In genomic region chrX:125883169-125883568, GRCh38 we compare ENCODE assay signal across 22 cellular contexts.
A peak's percentile ranks its signal among the peaks of the same experiment; 100 is the strongest.
DNase-seq lines count a peak whose midpoint lies in the region; ATAC-seq, FAIRE-seq and TF ChIP-seq lines count a peak whose summit lies in the region.
"Had no signal": no experiment of that assay in that cellular context is flagged by ENCODE, and none has a peak within 500 bp of the region (broad histone marks: within the 10 kb centered on the region; RNA-seq: fewer than 3 reads in every experiment).

No MANE protein-coding gene starts in this region.

- no peak for FAIRE-seq in A549 (lab: Jason Lieb, UNC)
- FAIRE-seq: A204.1, D721Med, G401.6, GM12891, GM18507 had no signal

- TF ChIP-seq CTCF in A549 (IDR thresholded peaks at IDR 0.05) = no peak
- TF ChIP-seq CTCF in HEK293 (tag by site-specific recombination; IDR thresholded peaks at IDR 0.05) = no peak
- no peak for TF ChIP-seq CTCF in nephron progenitor cell (IDR thresholded peaks at IDR 0.05)

- H3K36me3 ChIP-seq in HEK293 (ENCODE audit: control insufficient read depth in 2 of 2, insufficient read depth in 1 of 2, low read length in 2 of 2) (no peaks in the 10 kb centered on the region), mesendoderm (ENCODE audit: control insufficient read depth, insufficient read depth, low read length) (no peaks in the 10 kb centered on the region), Karpas-422 (ENCODE audit: insufficient read depth, low read length) (no peaks in the 10 kb centered on the region; the same call in 1 of the 2 replicates)
- H3K36me3 ChIP-seq: BLaER1 treated with 17β-estradiol and CSF1 and Interleukin-3, amounts not matched to agents 10 nM and 100 nM had no signal

- DNase-seq in A549 (ENCODE audit: low read depth in 1 of 2, low spot score in 1 of 2) = no peak
- DNase-seq in mesendoderm = peak; percentile 1
- no peak for DNase-seq in Karpas-422
- no peak for DNase-seq in nephron progenitor cell
- no peak for DNase-seq in HuH-7 (ENCODE audit: low spot score)
- DNase-seq: 8988T; AML-193; Caco-2; Calu3; CD4-positive, alpha-beta T cell; CD8-positive, alpha-beta T cell; DMS79 treated with DMSO at 0.1 percent for 48 hours; GF-D8 had no signal

- no peak overlapping the region for H4K5ac ChIP-seq in mesendoderm (ENCODE audit: low read length)

- H2BK120ac ChIP-seq in mesendoderm (ENCODE audit: low read depth, low read length) = no peak overlapping the region

- no peaks in the 10 kb centered on the region for H3K79me1 ChIP-seq in mesendoderm (ENCODE audit: low read length)

- H3K4me3 Mint-ChIP-seq in nephron progenitor cell = no peak overlapping the region
- H3K4me3 Mint-ChIP-seq: B cell; CD4-positive, alpha-beta T cell; CD8-positive, alpha-beta T cell had no signal

- TF ChIP-seq EP300 in A549 (IDR thresholded peaks at IDR 0.05) = no peak

- H2AK5ac ChIP-seq in mesendoderm (ENCODE audit: low read length) = no peak overlapping the region

- no peak overlapping the region for H3K23ac ChIP-seq in mesendoderm (ENCODE audit: low read length)

- POLR2A ChIA-PET in A549 (lab: Yijun Ruan, JAX) = no interaction called here
- POLR2A ChIA-PET in HEK293 (lab: Yijun Ruan, JAX) = no interaction called here

- TF ChIP-seq RAD21 in A549 (conservative IDR thresholded peaks at IDR 0.05 in 1 of 2, IDR thresholded peaks at IDR 0.05 in 1 of 2) = no peak

- H3K56ac ChIP-seq in mesendoderm (ENCODE audit: low read length) = no peak overlapping the region

- CTCF ChIA-PET in A549 (lab: Yijun Ruan, JAX) (no interaction called here), HEK293 (lab: Yijun Ruan, JAX) (interaction anchor here (0.5 kb wide), 1 partner anchor 8 kb away, joined by 6 read pairs; no protein-coding TSS in a partner anchor)

- H3K79me2 ChIP-seq in mesendoderm (ENCODE audit: control insufficient read depth, insufficient read depth, low read length) (no peaks in the 10 kb centered on the region), Karpas-422 (ENCODE audit: low read length) (no peaks in the 10 kb centered on the region)

- WGBS in A549 (ENCODE audit: missing lambda C conversion rate) = 0% methylated on average over 2 of the region's 2 CpGs
- no CpG with 5 or more reads among the region's 2 CpGs for WGBS in mesendoderm (ENCODE audit: extremely low coverage, insufficient coverage, low lambda C conversion rate)

- no peak overlapping the region for H2AFZ ChIP-seq in Karpas-422 (ENCODE audit: low read length)

- H4K8ac ChIP-seq in mesendoderm (ENCODE audit: low read depth, low read length) = no peak overlapping the region

- no peak overlapping the region for H3K18ac ChIP-seq in mesendoderm (ENCODE audit: low read length)

- H3K4me2 ChIP-seq in A549 = no peak overlapping the region
- no peak overlapping the region for H3K4me2 ChIP-seq in mesendoderm (ENCODE audit: low read length)
- no peak overlapping the region for H3K4me2 ChIP-seq in Karpas-422 (ENCODE audit: low read depth, low read length, poor library complexity, severe bottlenecking)
- H3K4me2 ChIP-seq: BLaER1 treated with 17β-estradiol and CSF1 and Interleukin-3, amounts not matched to agents 10 nM and 100 nM had no signal

- H3K9me2 ChIP-seq in Karpas-422 (replicated peaks; ENCODE audit: insufficient read depth, low read length) = no peaks in the 10 kb centered on the region

- H3K27me3 ChIP-seq in mesendoderm (ENCODE audit: insufficient read depth, low read length, poor library complexity) (no peaks in the 10 kb centered on the region), Karpas-422 (ENCODE audit: low read length) (no peaks in the 10 kb centered on the region)

- no peaks in the 10 kb centered on the region for H3K36me3 Mint-ChIP-seq in nephron progenitor cell (ENCODE audit: low read depth)
- H3K36me3 Mint-ChIP-seq: CD8-positive, alpha-beta T cell had no signal

- no peak overlapping the region for H2BK5ac ChIP-seq in mesendoderm (ENCODE audit: low read length)

- no peak overlapping the region for H3K4ac ChIP-seq in mesendoderm (ENCODE audit: low read depth, low read length)

- H2BK15ac ChIP-seq in mesendoderm (replicated peaks; ENCODE audit: low read depth) = no peak overlapping the region

- TF ChIP-seq POLR2A in A549 (IDR thresholded peaks at IDR 0.05; ENCODE audit: low read length) = no peak

- no peak overlapping the region for H3K27ac ChIP-seq in A549
- no peak overlapping the region for H3K27ac ChIP-seq in HEK293 (ENCODE audit: extremely low read depth, low read depth, low read length)
- H3K27ac ChIP-seq in mesendoderm (ENCODE audit: low read depth, low read length) = no peak overlapping the region
- no peak overlapping the region for H3K27ac ChIP-seq in Karpas-422 (ENCODE audit: low read length)
- H3K27ac ChIP-seq: BLaER1 treated with 17β-estradiol and CSF1 and Interleukin-3, amounts not matched to agents 10 nM and 100 nM; C4-2B had no signal

- H3K9me3 ChIP-seq in A549 = no peaks in the 10 kb centered on the region
- H3K9me3 ChIP-seq in HEK293 (ENCODE audit: control insufficient read depth, insufficient read depth, low read depth, low read length) = no peaks in the 10 kb centered on the region; the same call in 1 of the 2 replicates
- peaks cover 19% of the 10 kb centered on the region for H3K9me3 ChIP-seq in Karpas-422 (ENCODE audit: low read length)
- H3K9me3 ChIP-seq: Caco-2 had no signal

- H3K4me1 Mint-ChIP-seq in nephron progenitor cell = no peaks in the 10 kb centered on the region
- H3K4me1 Mint-ChIP-seq: B cell had no signal

- no peaks in the 10 kb centered on the region for H3K4me1 ChIP-seq in A549
- H3K4me1 ChIP-seq in HEK293 (ENCODE audit: control insufficient read depth, insufficient read depth, low read length) = no peaks in the 10 kb centered on the region
- no peaks in the 10 kb centered on the region for H3K4me1 ChIP-seq in mesendoderm (ENCODE audit: control insufficient read depth, low read depth, low read length)
- H3K4me1 ChIP-seq in Karpas-422 (ENCODE audit: low read length) = no peaks in the 10 kb centered on the region
- H3K4me1 ChIP-seq: BLaER1 treated with 17β-estradiol and CSF1 and Interleukin-3, amounts not matched to agents 10 nM and 100 nM; Caco-2 had no signal

- H3K27ac Mint-ChIP-seq in nephron progenitor cell = no peak overlapping the region
- H3K27ac Mint-ChIP-seq: B cell; CD4-positive, alpha-beta T cell; CD8-positive, alpha-beta T cell had no signal

- peaks cover 4% of the 10 kb centered on the region for H3K27me3 Mint-ChIP-seq in nephron progenitor cell (ENCODE audit: low read depth, poor library complexity)
- H3K27me3 Mint-ChIP-seq: B cell; CD4-positive, alpha-beta T cell had no signal

- H4K20me1 ChIP-seq in Karpas-422 (ENCODE audit: insufficient read depth, low read depth, low read length) = no peaks in the 10 kb centered on the region
- H4K20me1 ChIP-seq: BLaER1 treated with 17β-estradiol and CSF1 and Interleukin-3, amounts not matched to agents 10 nM and 100 nM had no signal

- no peak overlapping the region for H3K9ac ChIP-seq in mesendoderm (ENCODE audit: low read length)
- H3K9ac ChIP-seq in Karpas-422 (ENCODE audit: low read length) = no peak overlapping the region
- H3K9ac ChIP-seq: BLaER1 treated with 17β-estradiol and CSF1 and Interleukin-3, amounts not matched to agents 10 nM and 100 nM had no signal

- peaks cover 43% of the 10 kb centered on the region for H3K9me3 Mint-ChIP-seq in nephron progenitor cell
- H3K9me3 Mint-ChIP-seq: CD4-positive, alpha-beta T cell had no signal

- no peak overlapping the region for H3K4me3 ChIP-seq in A549
- no peak overlapping the region for H3K4me3 ChIP-seq in HEK293 (ENCODE audit: low read depth, low read length)
- H3K4me3 ChIP-seq in mesendoderm (ENCODE audit: low read length) = no peak overlapping the region
- H3K4me3 ChIP-seq in Karpas-422 (ENCODE audit: low read length) = no peak overlapping the region
- H3K4me3 ChIP-seq: BLaER1 treated with 17β-estradiol and CSF1 and Interleukin-3, amounts not matched to agents 10 nM and 100 nM had no signal

- no peak for ATAC-seq in A549
- ATAC-seq: CD8-positive, alpha-beta T cell had no signal

TF ChIP-seq in A549, 52 proteins besides CTCF, POLR2A, EP300 and RAD21:
- TF ChIP-seq ZSCAN20 (CRISPR knock-in tag; IDR thresholded peaks at IDR 0.05) = no peak
- no peak for TF ChIP-seq NPAS2 (CRISPR knock-in tag; IDR thresholded peaks at IDR 0.05; ENCODE audit: borderline replicate concordance)
- no peak for TF ChIP-seq BHLHE40 (IDR thresholded peaks at IDR 0.05; ENCODE audit: low read depth, low read length)
- TF ChIP-seq FOXS1 (CRISPR knock-in tag; IDR thresholded peaks at IDR 0.05) = no peak
- peak; percentile 75 for TF ChIP-seq ZFP36 (IDR thresholded peaks at IDR 0.05; ENCODE audit: borderline replicate concordance, partially characterized antibody)

TF ChIP-seq in HEK293, 187 proteins besides CTCF, POLR2A, EP300 and RAD21:
- TF ChIP-seq SETDB1 (IDR thresholded peaks at IDR 0.05; ENCODE audit: insufficient read length, low read length) = peak; percentile 40
- TF ChIP-seq ZNF585B (tag by site-specific recombination; IDR thresholded peaks at IDR 0.05) = peak; percentile 96
- TF ChIP-seq TRIM28 (IDR thresholded peaks at IDR 0.05; ENCODE audit: borderline replicate concordance, low read length) = peak; percentile 69; the same call in 1 of the 2 replicates
- no peak for TF ChIP-seq ZNF529 (tag by site-specific recombination; IDR thresholded peaks at IDR 0.05; ENCODE audit: insufficient replicate concordance)
